Comparison of ENCODE assay signal across 8 cellular contexts in the genomic region with DNA sequence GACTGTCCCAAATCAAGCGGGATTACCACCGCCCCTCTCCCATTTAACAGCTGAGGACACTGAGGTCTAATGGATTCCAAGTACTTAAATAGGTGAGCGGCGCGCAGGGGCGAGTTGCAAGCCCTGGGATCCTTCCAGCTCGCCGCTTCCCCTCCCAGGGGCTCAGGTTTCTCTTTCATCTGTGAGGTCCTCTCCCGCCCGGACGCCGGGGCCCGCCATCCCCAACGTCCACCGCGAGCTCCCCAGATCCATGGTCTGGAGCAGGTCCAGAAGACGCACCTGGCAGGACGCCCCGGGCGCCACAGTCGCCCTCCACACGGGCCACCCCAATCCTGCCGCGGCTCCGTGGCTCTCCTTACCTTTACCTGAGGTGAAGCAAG. TPM values are rescaled to one million over a fixed set of nuclear protein-coding genes. Genes with fewer than 3 reads are reported as not detected.
DNase-seq lines count a peak whose midpoint lies in the region; ATAC-seq and TF ChIP-seq lines count a peak whose summit lies in the region.

No MANE protein-coding gene starts in this region.

- peaks cover 2% of the 10 kb centered on the region for H3K27me3 Mint-ChIP-seq in activated naive CD8-positive, alpha-beta T cell treated with anti-CD3 and anti-CD28 coated beads, Interleukin-2, amount 10 ng/mL, durations not matched to agents 7 days and 5 days

- no peaks in the 10 kb centered on the region for H3K4me1 ChIP-seq in iPS DF 6.9 (ENCODE audit: control insufficient read depth, insufficient read depth, low read length)
- H3K4me1 ChIP-seq in smooth muscle cell (ENCODE audit: low read depth), result peaks cover 50% of the 10 kb centered on the region

- H3K4me3 ChIP-seq in BJ (ENCODE audit: low read depth, low read length), result peak overlapping the region; percentile 88
- H3K4me3 ChIP-seq in LNCaP clone FGC (ENCODE audit: low read depth, low read length), result peak overlapping the region; percentile 68
- H3K4me3 ChIP-seq in iPS DF 6.9 (ENCODE audit: low read length), result peak overlapping the region; percentile 88
- H3K4me3 ChIP-seq in smooth muscle cell, result peak overlapping the region; percentile 94

- no peaks in the 10 kb centered on the region for H3K27me3 ChIP-seq in BJ (ENCODE audit: control insufficient read depth, insufficient read depth, low read length)
- H3K27me3 ChIP-seq in iPS DF 6.9 (ENCODE audit: control insufficient read depth, insufficient read depth, low read length), result no peaks in the 10 kb centered on the region
- H3K27me3 ChIP-seq in smooth muscle cell (ENCODE audit: low read depth), result no peaks in the 10 kb centered on the region

- peak overlapping the region; percentile 78 for H2AFZ ChIP-seq in smooth muscle cell (ENCODE audit: low read depth)

- H3K79me2 ChIP-seq in smooth muscle cell (ENCODE audit: low read depth), result peaks cover 53% of the 10 kb centered on the region

- peak overlapping the region; percentile 88 for H3K9ac ChIP-seq in smooth muscle cell (ENCODE audit: low read depth)

- peaks cover 7% of the 10 kb centered on the region for H3K36me3 Mint-ChIP-seq in activated naive CD8-positive, alpha-beta T cell treated with anti-CD3 and anti-CD28 coated beads, Interleukin-2, amount 10 ng/mL, durations not matched to agents 7 days and 5 days

- peaks cover 10% of the 10 kb centered on the region for H3F3A ChIP-seq in smooth muscle cell (ENCODE audit: low read depth)

- peak overlapping the region; percentile 95 for H3K4me2 ChIP-seq in smooth muscle cell

- H3K4me3 Mint-ChIP-seq in activated naive CD8-positive, alpha-beta T cell treated with anti-CD3 and anti-CD28 coated beads, Interleukin-2, amount 10 ng/mL, durations not matched to agents 7 days and 5 days, result peak overlapping the region; percentile 99

- peaks cover 34% of the 10 kb centered on the region for H3K4me1 Mint-ChIP-seq in activated naive CD8-positive, alpha-beta T cell treated with anti-CD3 and anti-CD28 coated beads, Interleukin-2, amount 10 ng/mL, durations not matched to agents 7 days and 5 days

- H4K20me1 ChIP-seq in smooth muscle cell (ENCODE audit: low read depth), result peaks cover 48% of the 10 kb centered on the region

- no peaks in the 10 kb centered on the region for H3K9me3 Mint-ChIP-seq in activated naive CD8-positive, alpha-beta T cell treated with anti-CD3 and anti-CD28 coated beads, Interleukin-2, amount 10 ng/mL, durations not matched to agents 7 days and 5 days

- WGBS in iPS DF 6.9 (ENCODE audit: insufficient coverage, insufficient read length), result no CpG with 5 or more reads among the region's 25 CpGs
- WGBS in smooth muscle cell (ENCODE audit: low lambda C conversion rate), result under 1% methylated on average over 16 of the region's 25 CpGs

- CTCF ChIA-PET in BJ (lab: Yijun Ruan, JAX), result interaction anchor here (0.9 to 3.6 kb wide), 3 partner anchors 14 to 634 kb away, joined by 3 to 18 read pairs (median 4); no protein-coding TSS in a partner anchor

- POLR2A ChIA-PET in BJ (lab: Charles Lee), result no interaction called here
- POLR2A ChIA-PET in activated naive CD8-positive, alpha-beta T cell treated with anti-CD3 and anti-CD28 coated beads, Interleukin-2, amount 10 ng/mL, durations not matched to agents 7 days and 5 days (lab: Charles Lee), result interaction anchor here (1.0 to 2.2 kb wide), 10 partner anchors 10 to 288 kb away, joined by 3 to 11 read pairs (median 4); partner anchors contain the start of genes CAMK4 and NREP

- TF ChIP-seq CTCF in BJ (IDR thresholded peaks at IDR 0.05; ENCODE audit: insufficient read depth, low read depth, low read length) (no peak), LNCaP clone FGC (IDR thresholded peaks at IDR 0.05; ENCODE audit: control insufficient read depth, extremely low read depth, insufficient read depth) (no peak), smooth muscle cell (IDR thresholded peaks at IDR 0.05; ENCODE audit: borderline replicate concordance, insufficient read depth, poor library complexity, severe bottlenecking) (no peak)

- DNase-seq in BJ (ENCODE audit: low read depth) (no peak), LNCaP clone FGC (ENCODE audit: low read depth) (no peak), iPS DF 6.9 (ENCODE audit: low read depth, low spot score) (no peak), smooth muscle cell (lab: John Stamatoyannopoulos, UW; ENCODE audit: unreplicated experiment) (no peak), GM19238 (ENCODE audit: insufficient read length, low spot score) (no peak), KBM-7 (no peak)
- DNase-seq in activated naive CD8-positive, alpha-beta T cell treated with anti-CD3 and anti-CD28 coated beads, Interleukin-2, amount 10 ng/mL, durations not matched to agents 7 days and 5 days, result no peak

- in situ Hi-C loops in KBM-7 (cut with MboI; ENCODE audit: low pct_unique_long_range_greater_than_20kb, low sequenced_read_pairs), result no loop called here

- H3K9me3 ChIP-seq in iPS DF 6.9 (ENCODE audit: control insufficient read depth, insufficient read depth, low read length) (no peaks in the 10 kb centered on the region), smooth muscle cell (replicated peaks; ENCODE audit: low read depth) (no peaks in the 10 kb centered on the region)

- H3K27ac Mint-ChIP-seq in activated naive CD8-positive, alpha-beta T cell treated with anti-CD3 and anti-CD28 coated beads, Interleukin-2, amount 10 ng/mL, durations not matched to agents 7 days and 5 days, result peak overlapping the region; percentile 97

- no peak overlapping the region for H3K27ac ChIP-seq in iPS DF 6.9 (ENCODE audit: low read length)
- H3K27ac ChIP-seq in smooth muscle cell (ENCODE audit: low read depth), result peak overlapping the region; percentile 92

- H3K36me3 ChIP-seq in BJ (ENCODE audit: control insufficient read depth, insufficient read depth, low read length), result no peaks in the 10 kb centered on the region
- no peaks in the 10 kb centered on the region for H3K36me3 ChIP-seq in iPS DF 6.9 (ENCODE audit: control insufficient read depth, insufficient read depth, low read length)
- no peaks in the 10 kb centered on the region for H3K36me3 ChIP-seq in smooth muscle cell (ENCODE audit: low read depth)

- ATAC-seq in GM19324 (IDR thresholded peaks at IDR 0.05; ENCODE audit: low FRiP score, unreplicated experiment), result peak; percentile 39
- ATAC-seq in activated naive CD8-positive, alpha-beta T cell treated with anti-CD3 and anti-CD28 coated beads, Interleukin-2, amount 10 ng/mL, durations not matched to agents 7 days and 5 days (ENCODE audit: low read depth), result no peak

RNA-seq across cellular contexts. Expression of gene STARD4, which starts 0.3 kb away (rescaled TPM):
- 8.5 and 14.6 TPM in 2 replicates for polyA plus RNA-seq in BJ (2011; rRNA removed)
- polyA minus RNA-seq in BJ (2011; rRNA and poly(A)+ RNA removed), result 8.6 and 10.0 TPM in 2 replicates
- total RNA-seq in activated naive CD8-positive, alpha-beta T cell treated with anti-CD3 and anti-CD28 coated beads, Interleukin-2, amount 10 ng/mL, durations not matched to agents 7 days and 5 days, result 10 to 100 TPM; 47.0 to 47.1 TPM
- 123 and 152 TPM in 2 replicates for total RNA-seq in smooth muscle cell
- polyA plus RNA-seq in smooth muscle cell, result 32.8 and 41.7 TPM in 2 replicates
